ENCODE assay signal across 13 cellular contexts in genomic region chr16:67883146-67883871, GRCh38. TPM values are rescaled to one million over a fixed set of nuclear protein-coding genes. Genes with fewer than 3 reads are reported as not detected.
DNase-seq lines count a peak whose midpoint lies in the region; ATAC-seq and TF ChIP-seq lines count a peak whose summit lies in the region.
"Had no signal": no experiment of that assay in that cellular context is flagged by ENCODE, and none has a peak within 500 bp of the region (broad histone marks: within the 10 kb centered on the region; RNA-seq: fewer than 3 reads in every experiment).

No MANE protein-coding gene starts in this region.

- no peaks in the 10 kb centered on the region for H3K27me3 ChIP-seq in Caco-2 (replicated peaks; ENCODE audit: control insufficient read depth, insufficient read depth, low read length)
- H3K27me3 ChIP-seq: breast epithelium, MG63, suprapubic skin had no signal

- H3K36me3 Mint-ChIP-seq in Caco-2 (ENCODE audit: insufficient read depth, unreplicated experiment), result peaks cover 69% of the 10 kb centered on the region
- H3K36me3 Mint-ChIP-seq in activated CD8-positive, alpha-beta T cell treated with anti-CD3 and anti-CD28 coated beads, Interleukin-2, amount 10 ng/mL, durations not matched to agents 7 days and 5 days (ENCODE audit: low read depth), result peaks cover 42% of the 10 kb centered on the region
- peaks cover 33% of the 10 kb centered on the region for H3K36me3 Mint-ChIP-seq in mesothelial cell of epicardium

- H3K27me3 Mint-ChIP-seq in Caco-2 (ENCODE audit: insufficient read depth, unreplicated experiment) (no peaks in the 10 kb centered on the region), mesothelial cell of epicardium (ENCODE audit: low read depth) (no peaks in the 10 kb centered on the region)
- H3K27me3 Mint-ChIP-seq in activated CD8-positive, alpha-beta T cell treated with anti-CD3 and anti-CD28 coated beads, Interleukin-2, amount 10 ng/mL, durations not matched to agents 7 days and 5 days (ENCODE audit: low read depth), result no peaks in the 10 kb centered on the region

- peak; percentile 41 for DNase-seq in AG10803 (ENCODE audit: low read depth)
- DNase-seq in Caco-2, result peak; percentile 84 to 89
- DNase-seq in activated CD8-positive, alpha-beta T cell treated with anti-CD3 and anti-CD28 coated beads, Interleukin-2, amount 10 ng/mL, durations not matched to agents 7 days and 5 days, result no peak
- DNase-seq in mesothelial cell of epicardium (ENCODE audit: low spot score in 2 of 2, unreplicated experiment in 2 of 2), result no peak
- DNase-seq in cerebellar nuclear complex (lab: John Stamatoyannopoulos, UW), result no peak
- DNase-seq in inferior parietal cortex (ENCODE audit: extremely low spot score), result no peak
- DNase-seq in NCI-H187 (lab: John Stamatoyannopoulos, UW), result no peak
- DNase-seq: NCI-H2227 treated with DMSO at 0.1 percent for 48 hours had no signal

- no peak for TF ChIP-seq CTCF in AG10803 (conservative IDR thresholded peaks at IDR 0.05; ENCODE audit: low read length)
- peak in 1 of 2 experiments; percentile 7 for TF ChIP-seq CTCF in Caco-2 (IDR thresholded peaks at IDR 0.05; ENCODE audit: insufficient read depth in 1 of 2, low read depth in 1 of 2, low read length in 1 of 2, severe bottlenecking in 1 of 2, unreplicated experiment in 1 of 2)
- TF ChIP-seq CTCF in mesothelial cell of epicardium (IDR thresholded peaks at IDR 0.05; ENCODE audit: unreplicated experiment), result no peak

- no peak overlapping the region for H3K4me3 ChIP-seq in AG10803 (ENCODE audit: low read length)
- H3K4me3 ChIP-seq in Caco-2 (ENCODE audit: low read depth, low read length), result no peak overlapping the region
- H3K4me3 ChIP-seq: breast epithelium, MG63, suprapubic skin had no signal

- H3K9me3 ChIP-seq in Caco-2, result no peaks in the 10 kb centered on the region
- H3K9me3 ChIP-seq: breast epithelium, MG63, suprapubic skin had no signal

- peaks cover 37% of the 10 kb centered on the region for H3K4me1 Mint-ChIP-seq in Caco-2 (ENCODE audit: low read depth, unreplicated experiment)
- H3K4me1 Mint-ChIP-seq in activated CD8-positive, alpha-beta T cell treated with anti-CD3 and anti-CD28 coated beads, Interleukin-2, amount 10 ng/mL, durations not matched to agents 7 days and 5 days (ENCODE audit: low read depth), result no peaks in the 10 kb centered on the region
- H3K4me1 Mint-ChIP-seq in mesothelial cell of epicardium, result peaks cover 6% of the 10 kb centered on the region

- H3K9me3 Mint-ChIP-seq in Caco-2 (ENCODE audit: unreplicated experiment) (no peaks in the 10 kb centered on the region), mesothelial cell of epicardium (no peaks in the 10 kb centered on the region)
- H3K9me3 Mint-ChIP-seq in activated CD8-positive, alpha-beta T cell treated with anti-CD3 and anti-CD28 coated beads, Interleukin-2, amount 10 ng/mL, durations not matched to agents 7 days and 5 days (ENCODE audit: insufficient read depth), result no peaks in the 10 kb centered on the region

- CTCF ChIA-PET in Caco-2 (lab: Charles Lee), result interaction anchor here (0.5 to 5.0 kb wide), 26 partner anchors 9 to 637 kb away, joined by 3 to 47 read pairs (median 4); partner anchors contain the start of genes CTRL, EDC4, NUTF2 and PSKH1
- CTCF ChIA-PET in activated CD8-positive, alpha-beta T cell treated with anti-CD3 and anti-CD28 coated beads, Interleukin-2, amount 10 ng/mL, durations not matched to agents 7 days and 5 days (lab: Charles Lee), result interaction anchor here (0.6 to 3.6 kb wide), 38 partner anchors 9 to 362 kb away, joined by 3 to 28 read pairs (median 6); partner anchors contain the start of genes CTRL, EDC4 and PSKH1

- intact Hi-C loops in Caco-2 (cut with micrococcal nuclease; ENCODE audit: unreplicated experiment), result loop anchor here (1.0 kb wide), 2 partner anchors 10 to 45 kb away; partner anchors contain the start of gene EDC4

- BruUV-seq in Caco-2 (replicated peaks; lab: Mats Ljungman, UMichigan), result TSS peak; percentile 45

- H3K27ac Mint-ChIP-seq in Caco-2 (ENCODE audit: unreplicated experiment) (peak overlapping the region; percentile 96), mesothelial cell of epicardium (peak overlapping the region; percentile 50)
- peak overlapping the region; percentile 34 for H3K27ac Mint-ChIP-seq in activated CD8-positive, alpha-beta T cell treated with anti-CD3 and anti-CD28 coated beads, Interleukin-2, amount 10 ng/mL, durations not matched to agents 7 days and 5 days

- H3K4me3 Mint-ChIP-seq in Caco-2 (ENCODE audit: unreplicated experiment), result peak overlapping the region; percentile 61
- H3K4me3 Mint-ChIP-seq in activated CD8-positive, alpha-beta T cell treated with anti-CD3 and anti-CD28 coated beads, Interleukin-2, amount 10 ng/mL, durations not matched to agents 7 days and 5 days, result no peak overlapping the region
- H3K4me3 Mint-ChIP-seq in mesothelial cell of epicardium, result no peak overlapping the region

- peaks cover 8% of the 10 kb centered on the region for H3K36me3 ChIP-seq in Caco-2 (ENCODE audit: control insufficient read depth, insufficient read depth, low read length)

- POLR2A ChIA-PET in Caco-2 (lab: Charles Lee), result interaction anchor here (0.5 to 1.7 kb wide), 3 partner anchors 18 to 52 kb away, joined by 3 to 9 read pairs (median 4); no protein-coding TSS in a partner anchor
- POLR2A ChIA-PET in activated CD8-positive, alpha-beta T cell treated with anti-CD3 and anti-CD28 coated beads, Interleukin-2, amount 10 ng/mL, durations not matched to agents 7 days and 5 days (lab: Charles Lee), result interaction anchor here (1.6 kb wide), 1 partner anchor 48 kb away, joined by 7 read pairs; no protein-coding TSS in a partner anchor

- peak; percentile 11 for ATAC-seq in activated CD8-positive, alpha-beta T cell treated with anti-CD3 and anti-CD28 coated beads, Interleukin-2, amount 10 ng/mL, durations not matched to agents 7 days and 5 days
- no peak for ATAC-seq in HG03135 (IDR thresholded peaks at IDR 0.05; ENCODE audit: unreplicated experiment)

- H3K4me1 ChIP-seq in Caco-2, result peaks cover 43% of the 10 kb centered on the region
- H3K4me1 ChIP-seq: breast epithelium had no signal

RNA-seq across cellular contexts. Expression of gene NRN1L, which starts 1.4 kb away (rescaled TPM):
- total RNA-seq in Caco-2 (2022) (0.93 TPM in 1 of 2 replicates, not detected in the other), mesothelial cell of epicardium (0.66 to 0.99 TPM in 2 of 3 replicates, not detected in the other)
- 1 to 10 TPM; 1.2 to 1.4 TPM for total RNA-seq in activated CD8-positive, alpha-beta T cell treated with anti-CD3 and anti-CD28 coated beads, Interleukin-2, amount 10 ng/mL, durations not matched to agents 7 days and 5 days
- total RNA-seq: mononuclear cell had no signal

RNA-seq across cellular contexts. Expression of gene PSKH1, which starts 9.7 kb away (rescaled TPM):
- 35.1 and 41.3 TPM in 2 replicates for total RNA-seq in Caco-2 (2022)
- 10 to 100 TPM; 20.0 to 22.8 TPM for total RNA-seq in activated CD8-positive, alpha-beta T cell treated with anti-CD3 and anti-CD28 coated beads, Interleukin-2, amount 10 ng/mL, durations not matched to agents 7 days and 5 days
- total RNA-seq in mesothelial cell of epicardium, result 41.5 to 44.5 TPM (median 43.3 TPM) in 3 replicates

RNA-seq across cellular contexts. Expression of gene EDC4, which starts 10.5 kb away (rescaled TPM):
- total RNA-seq in Caco-2 (2022) (124 and 139 TPM in 2 replicates), mesothelial cell of epicardium (71.7 to 83.4 TPM (median 80.2 TPM) in 3 replicates)
- total RNA-seq in activated CD8-positive, alpha-beta T cell treated with anti-CD3 and anti-CD28 coated beads, Interleukin-2, amount 10 ng/mL, durations not matched to agents 7 days and 5 days, result 100 to 1,000 TPM; 111 to 113 TPM

RNA-seq across cellular contexts. Expression of gene CENPT, which starts 35.8 kb away (rescaled TPM):
- total RNA-seq in Caco-2 (2022) (70.9 and 80.1 TPM in 2 replicates), mesothelial cell of epicardium (71.5 to 73.8 TPM (median 73.8 TPM) in 3 replicates)
- 10 to 100 TPM; 58.9 to 63.6 TPM for total RNA-seq in activated CD8-positive, alpha-beta T cell treated with anti-CD3 and anti-CD28 coated beads, Interleukin-2, amount 10 ng/mL, durations not matched to agents 7 days and 5 days

RNA-seq across cellular contexts. Expression of gene NUTF2, which starts 36.6 kb away (rescaled TPM):
- total RNA-seq in Caco-2 (2022) (239 and 245 TPM in 2 replicates), mesothelial cell of epicardium (130 to 141 TPM (median 132 TPM) in 3 replicates)
- 100 to 1,000 TPM; 125 to 134 TPM for total RNA-seq in activated CD8-positive, alpha-beta T cell treated with anti-CD3 and anti-CD28 coated beads, Interleukin-2, amount 10 ng/mL, durations not matched to agents 7 days and 5 days

Comparison
In these comparisons a context has a peak if more than half of its experiments do, and no peak if none do; other contexts are left out.
1. DNase-seq: peak in AG10803 (single experiment) and Caco-2 (2 of 2); none in activated CD8-positive, alpha-beta T cell treated with anti-CD3 and anti-CD28 coated beads, Interleukin-2, amount 10 ng/mL, durations not matched to agents 7 days and 5 days (single experiment), mesothelial cell of epicardium (0 of 2), cerebellar nuclear complex (0 of 2), inferior parietal cortex (single experiment) and NCI-H187 (0 of 2).
2. H3K27ac Mint-ChIP-seq: peak in every context shown above with its lines; median percentile 96 in Caco-2; 50 in mesothelial cell of epicardium; 34 in activated CD8-positive, alpha-beta T cell treated with anti-CD3 and anti-CD28 coated beads, Interleukin-2, amount 10 ng/mL, durations not matched to agents 7 days and 5 days.